ENCODE assay signal across 1 cellular context in the genomic region with DNA sequence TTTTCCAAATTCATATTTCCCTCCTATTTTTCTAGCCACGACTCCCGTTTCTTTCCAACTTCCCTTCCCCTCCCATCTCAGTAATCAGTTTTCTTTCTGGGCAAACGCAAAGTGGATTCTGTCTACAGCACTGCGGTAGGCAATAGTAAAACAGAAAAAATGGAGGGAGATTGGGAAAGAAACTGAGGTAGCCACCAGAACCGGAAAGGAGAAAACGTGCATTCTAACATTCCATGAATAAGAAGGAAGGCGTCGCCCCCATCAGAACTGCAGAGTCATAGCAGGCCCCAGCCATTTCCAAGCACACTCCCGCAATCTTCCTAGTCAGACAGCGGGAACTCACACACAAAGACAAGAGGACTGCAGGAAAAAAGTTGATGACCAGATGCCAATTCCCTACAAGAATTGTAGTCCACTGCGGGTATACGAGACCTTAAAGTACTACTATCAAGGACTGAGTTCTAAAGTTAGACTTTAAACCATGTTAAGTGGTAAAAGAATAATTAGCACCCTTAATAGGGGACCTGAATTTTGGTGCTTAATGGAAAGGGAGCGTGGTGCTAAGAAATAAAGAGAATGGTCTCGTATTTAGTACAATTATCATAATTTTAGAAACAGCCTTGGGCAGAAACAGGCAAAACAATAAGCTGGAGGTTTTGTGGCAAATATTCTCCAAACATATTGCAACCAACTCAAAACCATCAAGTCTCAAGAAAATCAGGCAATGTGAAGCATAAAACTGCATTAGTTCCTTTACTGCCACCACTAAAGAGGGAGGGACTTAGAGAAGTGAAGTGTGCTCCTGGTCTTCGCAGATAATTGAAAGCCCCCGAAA.
TF ChIP-seq lines count a peak whose summit lies in the region.

No MANE protein-coding gene starts in this region.

TF ChIP-seq in HepG2, 621 proteins besides CTCF, POLR2A, EP300 and RAD21 (continued from another document and continues in another):
- TF ChIP-seq, protein P1, sequence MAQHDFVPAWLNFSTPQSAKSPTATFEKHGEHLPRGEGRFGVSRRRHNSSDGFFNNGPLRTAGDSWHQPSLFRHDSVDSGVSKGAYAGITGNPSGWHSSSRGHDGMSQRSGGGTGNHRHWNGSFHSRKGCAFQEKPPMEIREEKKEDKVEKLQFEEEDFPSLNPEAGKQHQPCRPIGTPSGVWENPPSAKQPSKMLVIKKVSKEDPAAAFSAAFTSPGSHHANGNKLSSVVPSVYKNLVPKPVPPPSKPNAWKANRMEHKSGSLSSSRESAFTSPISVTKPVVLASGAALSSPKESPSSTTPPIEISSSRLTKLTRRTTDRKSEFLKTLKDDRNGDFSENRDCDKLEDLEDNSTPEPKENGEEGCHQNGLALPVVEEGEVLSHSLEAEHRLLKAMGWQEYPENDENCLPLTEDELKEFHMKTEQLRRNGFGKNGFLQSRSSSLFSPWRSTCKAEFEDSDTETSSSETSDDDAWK (CRISPR knock-in tag; IDR thresholded peaks at IDR 0.05), result no peak
- TF ChIP-seq FIP1L1 (IDR thresholded peaks at IDR 0.05; ENCODE audit: borderline replicate concordance, insufficient read depth, low read depth, low read length) (no peak), MTA3 (CRISPR knock-in tag; IDR thresholded peaks at IDR 0.05) (no peak), HOXA5 (CRISPR knock-in tag; IDR thresholded peaks at IDR 0.05) (no peak), ZNF564 (CRISPR knock-in tag; IDR thresholded peaks at IDR 0.05) (no peak), ATF7-NPFF (CRISPR knock-in tag; IDR thresholded peaks at IDR 0.05; ENCODE audit: low read depth) (no peak), JUND (CRISPR knock-in tag; IDR thresholded peaks at IDR 0.05) (no peak), KLF16 (CRISPR knock-in tag; IDR thresholded peaks at IDR 0.05) (0 out of 4 replicates have a peak, but pooled peaks of 1 of the 2 experiments have one; percentile 42), MBD4 (IDR thresholded peaks at IDR 0.05; ENCODE audit: borderline replicate concordance, low read length) (no peak; the same call in 1 of the 2 replicates), TOPORS (CRISPR knock-in tag; IDR thresholded peaks at IDR 0.05) (no peak), SNAPC4 (CRISPR knock-in tag; IDR thresholded peaks at IDR 0.05) (no peak), ZEB1 (IDR thresholded peaks at IDR 0.05; ENCODE audit: insufficient replicate concordance, low read depth) (no peak), ZNF572 (CRISPR knock-in tag; IDR thresholded peaks at IDR 0.05) (no peak), EEA1 (CRISPR knock-in tag; IDR thresholded peaks at IDR 0.05; ENCODE audit: borderline replicate concordance) (no peak), HNF4A (CRISPR knock-in tag; IDR thresholded peaks at IDR 0.05) (no peak; the same call in 1 of the 2 replicates), ZNF224 (CRISPR knock-in tag; IDR thresholded peaks at IDR 0.05) (no peak), TERF1 (CRISPR knock-in tag; IDR thresholded peaks at IDR 0.05) (no peak), HNRNPLL (IDR thresholded peaks at IDR 0.05; ENCODE audit: low read depth, low read length, poor library complexity, severe bottlenecking) (no peak), ZNF773 (CRISPR knock-in tag; IDR thresholded peaks at IDR 0.05; ENCODE audit: borderline replicate concordance) (no peak), ZNF605 (CRISPR knock-in tag; IDR thresholded peaks at IDR 0.05) (0 out of 2 replicates have a peak, but pooled peaks have one; percentile 10), ZNF674 (CRISPR knock-in tag; IDR thresholded peaks at IDR 0.05; ENCODE audit: low read depth) (no peak), HOXD1 (CRISPR knock-in tag; IDR thresholded peaks at IDR 0.05) (no peak), ARID5B (CRISPR knock-in tag; IDR thresholded peaks at IDR 0.05) (no peak), KIAA2018 (CRISPR knock-in tag; IDR thresholded peaks at IDR 0.05; ENCODE audit: borderline replicate concordance) (no peak), E2F1 (CRISPR knock-in tag; IDR thresholded peaks at IDR 0.05) (no peak)
- TF ChIP-seq, protein P2, sequence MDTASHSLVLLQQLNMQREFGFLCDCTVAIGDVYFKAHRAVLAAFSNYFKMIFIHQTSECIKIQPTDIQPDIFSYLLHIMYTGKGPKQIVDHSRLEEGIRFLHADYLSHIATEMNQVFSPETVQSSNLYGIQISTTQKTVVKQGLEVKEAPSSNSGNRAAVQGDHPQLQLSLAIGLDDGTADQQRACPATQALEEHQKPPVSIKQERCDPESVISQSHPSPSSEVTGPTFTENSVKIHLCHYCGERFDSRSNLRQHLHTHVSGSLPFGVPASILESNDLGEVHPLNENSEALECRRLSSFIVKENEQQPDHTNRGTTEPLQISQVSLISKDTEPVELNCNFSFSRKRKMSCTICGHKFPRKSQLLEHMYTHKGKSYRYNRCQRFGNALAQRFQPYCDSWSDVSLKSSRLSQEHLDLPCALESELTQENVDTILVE (CRISPR knock-in tag; IDR thresholded peaks at IDR 0.05), result no peak
- TF ChIP-seq, protein P3, sequence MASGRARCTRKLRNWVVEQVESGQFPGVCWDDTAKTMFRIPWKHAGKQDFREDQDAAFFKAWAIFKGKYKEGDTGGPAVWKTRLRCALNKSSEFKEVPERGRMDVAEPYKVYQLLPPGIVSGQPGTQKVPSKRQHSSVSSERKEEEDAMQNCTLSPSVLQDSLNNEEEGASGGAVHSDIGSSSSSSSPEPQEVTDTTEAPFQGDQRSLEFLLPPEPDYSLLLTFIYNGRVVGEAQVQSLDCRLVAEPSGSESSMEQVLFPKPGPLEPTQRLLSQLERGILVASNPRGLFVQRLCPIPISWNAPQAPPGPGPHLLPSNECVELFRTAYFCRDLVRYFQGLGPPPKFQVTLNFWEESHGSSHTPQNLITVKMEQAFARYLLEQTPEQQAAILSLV (CRISPR knock-in tag; IDR thresholded peaks at IDR 0.05; ENCODE audit: borderline replicate concordance), result no peak
